Comparison of ENCODE assay signal across 8 cellular contexts in genomic region chr9:114503009-114503408, GRCh38. TPM values are rescaled to one million over a fixed set of nuclear protein-coding genes. Genes with fewer than 3 reads are reported as not detected.
DNase-seq lines count a peak whose midpoint lies in the region; ATAC-seq, FAIRE-seq and TF ChIP-seq lines count a peak whose summit lies in the region.

No MANE protein-coding gene starts in this region.

- DNase-seq in NCI-H2081 (lab: John Stamatoyannopoulos, UW) (peak; percentile 60 to 83), NCI-H2081 treated with DMSO at 0.1 percent for 48 hours (lab: John Stamatoyannopoulos, UW) (no peak), Panc1 (ENCODE audit: low read depth, low spot score) (no peak), esophagus muscularis mucosa (ENCODE audit: extremely low spot score) (no peak), spleen (no peak), GM12891 (ENCODE audit: insufficient read length, low spot score) (no peak)

- TF ChIP-seq CTCF in Panc1 (IDR thresholded peaks at IDR 0.05) = no peak
- no peak for TF ChIP-seq CTCF in esophagus muscularis mucosa (IDR thresholded peaks at IDR 0.05)
- no peak for TF ChIP-seq CTCF in spleen (IDR thresholded peaks at IDR 0.05 in 8 of 11, conservative IDR thresholded peaks at IDR 0.05 in 3 of 11)

- TSS peak; percentile 64 for BruUV-seq in Panc1 (replicated peaks; lab: Mats Ljungman, UMichigan)

- TF ChIP-seq EP300 in esophagus muscularis mucosa (IDR thresholded peaks at IDR 0.05) = no peak

- no peak for TF ChIP-seq POLR2A in esophagus muscularis mucosa (IDR thresholded peaks at IDR 0.05; ENCODE audit: low read depth)
- TF ChIP-seq POLR2A in spleen (IDR thresholded peaks at IDR 0.05) = no peak
- no peak for TF ChIP-seq POLR2A in GM18505 (IDR thresholded peaks at IDR 0.05; ENCODE audit: borderline replicate concordance, extremely low read depth, insufficient read depth, insufficient read length)
- no peak for TF ChIP-seq POLR2A in GM12891 (IDR thresholded peaks at IDR 0.05; ENCODE audit: low read depth, low read length)

- intact Hi-C loops in Panc1 (cut with micrococcal nuclease; ENCODE audit: unreplicated experiment) (loop anchor here (5.0 kb wide), 1 partner anchor 149 kb away; no protein-coding TSS in a partner anchor), esophagus muscularis mucosa (cut with DNase I) (loop anchor here (5.0 to 10.0 kb wide), 2 partner anchors 84 to 112 kb away; partner anchors contain the start of genes ATP6V1G1 and TMEM268), spleen (cut with DNase I; ENCODE audit: low total_unique reads) (no loop called here)

- CTCF ChIA-PET in Panc1 (lab: Charles Lee) = interaction anchor here (0.7 kb wide), 1 partner anchor 90 kb away, joined by 3 read pairs; no protein-coding TSS in a partner anchor

- H3K36me3 ChIP-seq in Panc1 (ENCODE audit: control insufficient read depth, insufficient read depth, low read length) (no peaks in the 10 kb centered on the region), esophagus muscularis mucosa (no peaks in the 10 kb centered on the region), spleen (no peaks in the 10 kb centered on the region)

- H3K27ac ChIP-seq in Panc1 (ENCODE audit: low read length) (peak overlapping the region; percentile 90), esophagus muscularis mucosa (replicated peaks in 1 of 4) (peak overlapping the region; percentile 87 to 90 (median 88)), spleen (peak overlapping the region; percentile 30 to 86 (median 72))

- ATAC-seq in Panc1 (no peak), GM18505 (IDR thresholded peaks at IDR 0.05; ENCODE audit: unreplicated experiment) (no peak), HG02840 (IDR thresholded peaks at IDR 0.05; ENCODE audit: low FRiP score, unreplicated experiment) (no peak)

- H3K4me1 ChIP-seq in Panc1 (ENCODE audit: control insufficient read depth, insufficient read depth, low read length) (peaks cover 24% of the 10 kb centered on the region), esophagus muscularis mucosa (peaks cover 11 to 61% (median 54%) of the 10 kb centered on the region in 4 donors), spleen (peaks cover 8 to 75% (median 47%) of the 10 kb centered on the region in 6 donors)

- POLR2A ChIA-PET in Panc1 (lab: Charles Lee) = interaction anchor here (1.2 kb wide), 1 partner anchor 84 kb away, joined by 3 read pairs; the partner anchor contains the start of gene ATP6V1G1

- peak overlapping the region; percentile 65 to 86 for H3K4me3 ChIP-seq in Panc1 (ENCODE audit: low read depth in 2 of 2, low read length in 2 of 2)
- peak overlapping the region; percentile 61 to 89 (median 68) for H3K4me3 ChIP-seq in esophagus muscularis mucosa
- peak overlapping the region in 5 of 8 donors; percentile 1 to 80 (median 70) for H3K4me3 ChIP-seq in spleen

- 55% methylated on average over 7 of the region's 7 CpGs for WGBS in esophagus muscularis mucosa
- WGBS in spleen, 5 donors = 45 to 59% (median 53%) methylated on average over 7 of the region's 7 CpGs

- H3K9me3 ChIP-seq in Panc1 (ENCODE audit: control insufficient read depth, insufficient read depth, low read depth, low read length) (no peaks in the 10 kb centered on the region), esophagus muscularis mucosa (no peaks in the 10 kb centered on the region), spleen (no peaks in the 10 kb centered on the region)

- in situ Hi-C loops in Panc1 (cut with HindIII; ENCODE audit: low pct_unique_long_range_greater_than_20kb, low sequenced_read_pairs) = no loop called here

- FAIRE-seq in GM12891 (lab: Jason Lieb, UNC) = no peak

- H3K27me3 ChIP-seq in Panc1 (ENCODE audit: control insufficient read depth, insufficient read depth, low read length) (no peaks in the 10 kb centered on the region), esophagus muscularis mucosa (no peaks in the 10 kb centered on the region), spleen (replicated peaks in 1 of 7) (peaks cover 0 to 28% (median 0%) of the 10 kb centered on the region in 7 donors)

TF ChIP-seq in GM12891, 5 proteins besides CTCF, POLR2A, EP300 and RAD21:
- TF ChIP-seq POU2F2 (IDR thresholded peaks at IDR 0.05; ENCODE audit: low read depth, low read length) (no peak), PAX5 (IDR thresholded peaks at IDR 0.05; ENCODE audit: insufficient read depth, low read length, severe bottlenecking) (no peak), SPI1 (IDR thresholded peaks at IDR 0.05; ENCODE audit: low read depth, low read length) (no peak), TAF1 (IDR thresholded peaks at IDR 0.05; ENCODE audit: low read depth, low read length) (no peak), POLR2AphosphoS5 (IDR thresholded peaks at IDR 0.05; ENCODE audit: low read depth, low read length) (no peak)

RNA-seq across cellular contexts. Expression of gene WHRN, which starts 2.3 kb away (rescaled TPM):
- total RNA-seq in Panc1 (2021; ENCODE audit: unreplicated experiment) (18.0 TPM), esophagus muscularis mucosa (10 to 100 TPM in 2 of 4 donors, 1 to 10 TPM in 2; 8.1 to 12.6 (median 10.7) TPM), spleen (10 to 100 TPM; 11.8 to 51.6 (median 29.4) TPM)
- polyA plus RNA-seq in Panc1 (2012; ENCODE audit: insufficient read length) = 18.0 TPM
- polyA plus RNA-seq in spleen = 10 to 100 TPM in 1 of 3 donors, 1 to 10 TPM in 2; 3.7 to 25.4 (median 9.5) TPM
- polyA plus RNA-seq in GM12891 (2012; ENCODE audit: low read depth, missing spikeins) = 1.9 TPM

Comparison
In these comparisons a context has a peak if more than half of its experiments do, and no peak if none do; other contexts are left out.
1. DNase-seq: peak in NCI-H2081 (2 of 2); none in NCI-H2081 treated with DMSO at 0.1 percent for 48 hours (single experiment), Panc1 (single experiment), esophagus muscularis mucosa (single experiment), spleen (single experiment) and GM12891 (single experiment).
2. Peak in every context shown above with its lines, with median percentiles within 50 percentile points of each other: H3K27ac ChIP-seq and H3K4me3 ChIP-seq.